Comparison of ENCODE assay signal across 9 cellular contexts in genomic region chr16:88633684-88634140, GRCh38. TPM values are rescaled to one million over a fixed set of nuclear protein-coding genes. Genes with fewer than 3 reads are reported as not detected.
DNase-seq lines count a peak whose midpoint lies in the region; ATAC-seq and TF ChIP-seq lines count a peak whose summit lies in the region.
"Had no signal": no experiment of that assay in that cellular context is flagged by ENCODE, and none has a peak within 500 bp of the region (broad histone marks: within the 10 kb centered on the region; RNA-seq: fewer than 3 reads in every experiment).

No MANE protein-coding gene starts in this region.

- TF ChIP-seq POLR2A in tibial nerve (IDR thresholded peaks at IDR 0.05): no peak

- H3K27me3 ChIP-seq in right atrium auricular region (peaks cover 0 to 5% of the 10 kb centered on the region in 2 donors), tibial nerve (peaks cover 0 to 44% of the 10 kb centered on the region in 2 donors)

- peak; percentile 19 for ATAC-seq in Right ventricle myocardium superior (ENCODE audit: poor library complexity)
- ATAC-seq in HG02870 (IDR thresholded peaks at IDR 0.05; ENCODE audit: unreplicated experiment): peak; percentile 14
- no peak for ATAC-seq in GM18519 (IDR thresholded peaks at IDR 0.05; ENCODE audit: low FRiP score, unreplicated experiment)

- H3K4me1 ChIP-seq in right atrium auricular region (peaks cover 0 to 16% of the 10 kb centered on the region in 2 donors), tibial nerve (peaks cover 0 to 23% (median 9%) of the 10 kb centered on the region in 4 donors)

- H3K9me3 ChIP-seq in right atrium auricular region (no peaks in the 10 kb centered on the region), tibial nerve (no peaks in the 10 kb centered on the region)

- no peak for TF ChIP-seq EP300 in tibial nerve (IDR thresholded peaks at IDR 0.05)

- intact Hi-C loops in Right ventricle myocardium superior (cut with DNase I): no loop called here

- no peak for DNase-seq in Right ventricle myocardium superior
- DNase-seq in right atrium auricular region (ENCODE audit: low spot score): no peak
- DNase-seq in T follicular helper cell (ENCODE audit: low read depth): peak; percentile 15
- peak in 1 of 2 donors; percentile 30 for DNase-seq in cardiac fibroblast (ENCODE audit: low read depth in 2 of 2)
- peak; percentile 30 for DNase-seq in medulla oblongata (ENCODE audit: extremely low spot score)
- DNase-seq in tibial nerve (ENCODE audit: low spot score in 2 of 2): no peak

- WGBS in tibial nerve, 2 donors: 42 to 54% methylated on average over 7 to 20 of the region's 23 CpGs

- TF ChIP-seq CTCF in right atrium auricular region (IDR thresholded peaks at IDR 0.05) (peak in 1 of 2 donors; percentile 37), cardiac fibroblast (IDR thresholded peaks at IDR 0.05; ENCODE audit: low read depth, low read length) (peak; percentile 41), tibial nerve (IDR thresholded peaks at IDR 0.05) (no peak)

- H3K4me3 ChIP-seq in right atrium auricular region (peak overlapping the region in 1 of 2 donors; percentile 51), cardiac fibroblast (replicated peaks in 1 of 2; ENCODE audit: low read depth in 2 of 2, low read length in 2 of 2) (no peak overlapping the region), tibial nerve (peak overlapping the region in 3 of 4 donors; percentile 11 to 49 (median 45))

- H3K36me3 ChIP-seq in right atrium auricular region (peaks cover 35% of the 10 kb centered on the region), tibial nerve (peaks cover 0 to 57% (median 12%) of the 10 kb centered on the region in 3 donors)

- no peak overlapping the region for H3K27ac ChIP-seq in right atrium auricular region
- H3K27ac ChIP-seq in tibial nerve: peak overlapping the region in 1 of 4 donors; percentile 71
- H3K27ac ChIP-seq: epithelial cell of prostate had no signal

RNA-seq across cellular contexts. Expression of gene IL17C, which starts 4.7 kb away (rescaled TPM):
- total RNA-seq in Right ventricle myocardium superior (not detected), right atrium auricular region (not detected), tibial nerve (not detected)

RNA-seq across cellular contexts. Expression of gene CYBA, which starts 17.1 kb away (rescaled TPM):
- total RNA-seq in Right ventricle myocardium superior (53.7 TPM), right atrium auricular region (100 to 1,000 TPM in 1 of 2 donors, 10 to 100 TPM in 1; 82.0 to 132 TPM), tibial nerve (100 to 1,000 TPM in 2 of 4 donors, 10 to 100 TPM in 2; 86.3 to 199 (median 121) TPM)

RNA-seq across cellular contexts. Expression of gene MVD, which starts 29.2 kb away (rescaled TPM):
- total RNA-seq in Right ventricle myocardium superior: 21.9 TPM
- 10 to 100 TPM; 21.5 to 23.1 TPM for total RNA-seq in right atrium auricular region
- total RNA-seq in tibial nerve: 10 to 100 TPM; 32.7 to 49.4 (median 39.9) TPM

RNA-seq across cellular contexts. Expression of gene SNAI3, which starts 52.6 kb away (rescaled TPM):
- total RNA-seq in Right ventricle myocardium superior (3.0 TPM), right atrium auricular region (1 to 10 TPM; 1.0 to 1.6 TPM), tibial nerve (1 to 10 TPM in 2 of 4 donors, under 1 TPM in 2; 0.87 to 1.2 (median 1.0) TPM)

Comparison
In these comparisons a context has a peak if more than half of its experiments do, and no peak if none do; other contexts are left out.
1. DNase-seq: peak in T follicular helper cell (single experiment) and medulla oblongata (single experiment); none in Right ventricle myocardium superior (single experiment), right atrium auricular region (single experiment) and tibial nerve (0 of 2).
2. H3K4me3 ChIP-seq: peak in tibial nerve (3 of 4); none in cardiac fibroblast (0 of 2).